Comparison of ENCODE assay signal across 8 cellular contexts in the genomic region with DNA sequence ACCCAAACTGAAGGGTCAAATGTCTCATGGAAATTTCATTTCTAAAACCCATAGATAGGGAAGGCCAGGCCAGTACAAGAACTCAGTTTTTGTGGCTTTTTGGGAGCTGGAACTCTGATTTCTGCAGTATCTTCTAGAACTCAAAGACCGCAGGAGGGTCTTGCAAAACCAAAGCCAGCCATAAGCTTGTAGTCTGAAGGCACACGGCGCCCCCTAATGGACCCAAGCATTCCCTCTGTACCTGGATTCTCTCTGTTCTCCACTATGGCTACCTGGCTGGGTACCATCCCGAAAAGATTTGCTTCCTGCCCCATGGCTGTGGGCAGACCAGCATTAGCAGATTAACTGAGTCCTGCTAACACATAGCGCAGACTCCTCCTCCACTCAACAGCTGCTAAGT.
DNase-seq lines count a peak whose midpoint lies in the region; ATAC-seq and TF ChIP-seq lines count a peak whose summit lies in the region.

No MANE protein-coding gene starts in this region.

- POLR2A ChIA-PET in RWPE1 (lab: Yijun Ruan, JAX; ENCODE audit: low non-redundant PET) = no interaction called here

- 44 to 57% methylated on average over 5 of the region's 5 CpGs for WGBS in heart right ventricle, 2 donors

- no peak overlapping the region for H3K4me3 ChIP-seq in heart right ventricle
- H3K4me3 ChIP-seq in effector memory CD4-positive, alpha-beta T cell (ENCODE audit: insufficient read depth, low read depth, low read length, poor library complexity, severe bottlenecking) = no peak overlapping the region

- peaks cover 7% of the 10 kb centered on the region for H3K9me3 Mint-ChIP-seq in type B pancreatic cell
- H3K9me3 Mint-ChIP-seq in stimulated activated effector memory CD8-positive, alpha-beta T cell treated with anti-CD3 and anti-CD28 coated beads, Interleukin-12 subunit alpha, Interleukin-12 subunit beta, amount 100 ng/mL, for 72 hours = no peaks in the 10 kb centered on the region

- no peak overlapping the region for H3K4me3 Mint-ChIP-seq in type B pancreatic cell
- no peak overlapping the region for H3K4me3 Mint-ChIP-seq in stimulated activated effector memory CD8-positive, alpha-beta T cell treated with anti-CD3 and anti-CD28 coated beads, Interleukin-12 subunit alpha, Interleukin-12 subunit beta, amount 100 ng/mL, for 72 hours

- no peaks in the 10 kb centered on the region for H3K36me3 Mint-ChIP-seq in type B pancreatic cell
- no peaks in the 10 kb centered on the region for H3K36me3 Mint-ChIP-seq in stimulated activated effector memory CD8-positive, alpha-beta T cell treated with anti-CD3 and anti-CD28 coated beads, Interleukin-12 subunit alpha, Interleukin-12 subunit beta, amount 100 ng/mL, for 72 hours

- no peaks in the 10 kb centered on the region for H3K9me3 ChIP-seq in heart right ventricle
- H3K9me3 ChIP-seq in effector memory CD4-positive, alpha-beta T cell (ENCODE audit: control insufficient read depth, low read length) = no peaks in the 10 kb centered on the region

- H3K27ac Mint-ChIP-seq in type B pancreatic cell = no peak overlapping the region
- H3K27ac Mint-ChIP-seq in stimulated activated effector memory CD8-positive, alpha-beta T cell treated with anti-CD3 and anti-CD28 coated beads, Interleukin-12 subunit alpha, Interleukin-12 subunit beta, amount 100 ng/mL, for 72 hours = no peak overlapping the region

- intact Hi-C loops in heart right ventricle (cut with DNase I) = loop anchor here in 7 of 10 donors (10.0 kb wide), 7 partner anchors 111 to 1761 kb away; a partner anchor contains a TSS

- DNase-seq in COLO668 (lab: John Stamatoyannopoulos, UW; ENCODE audit: unreplicated experiment) = peak; percentile 73
- DNase-seq in HPDE6-E6E7 (ENCODE audit: extremely low spot score) = peak; percentile 27
- no peak for DNase-seq in RWPE1 (ENCODE audit: low spot score)
- DNase-seq in heart right ventricle = peak in 1 of 2 donors; percentile 20
- DNase-seq in type B pancreatic cell (ENCODE audit: extremely low spot score, unreplicated experiment) = no peak
- DNase-seq in stimulated activated effector memory CD8-positive, alpha-beta T cell treated with anti-CD3 and anti-CD28 coated beads, Interleukin-12 subunit alpha, Interleukin-12 subunit beta, amount 100 ng/mL, for 72 hours (ENCODE audit: low spot score in 2 of 2) = no peak
- no peak for DNase-seq in effector memory CD4-positive, alpha-beta T cell

- no peaks in the 10 kb centered on the region for H3K27me3 Mint-ChIP-seq in type B pancreatic cell

- H3K27ac ChIP-seq in RWPE1 (no peak overlapping the region), heart right ventricle (peak overlapping the region in 1 of 10 donors; percentile 41)
- H3K27ac ChIP-seq in effector memory CD4-positive, alpha-beta T cell (ENCODE audit: insufficient read depth, low read length, poor library complexity, severe bottlenecking) = no peak overlapping the region

- H3K27me3 ChIP-seq in heart right ventricle = peaks cover 0 to 15% (median 0%) of the 10 kb centered on the region in 7 donors
- H3K27me3 ChIP-seq in effector memory CD4-positive, alpha-beta T cell (replicated peaks; ENCODE audit: control insufficient read depth, insufficient read depth, low read length, poor library complexity, severe bottlenecking) = no peaks in the 10 kb centered on the region

- TF ChIP-seq CTCF in RWPE1 (conservative IDR thresholded peaks at IDR 0.05; ENCODE audit: low read depth) (peak; percentile 44), heart right ventricle (IDR thresholded peaks at IDR 0.05) (peak in 7 of 9 donors; percentile 17 to 56 (median 45)), type B pancreatic cell (conservative IDR thresholded peaks at IDR 0.05) (peak; percentile 74)

- ATAC-seq in heart right ventricle (peak in 3 of 8 donors; percentile 48 to 69 (median 65)), HG02981 (IDR thresholded peaks at IDR 0.05; ENCODE audit: unreplicated experiment) (no peak)
- no peak for ATAC-seq in stimulated activated effector memory CD8-positive, alpha-beta T cell treated with anti-CD3 and anti-CD28 coated beads, Interleukin-12 subunit alpha, Interleukin-12 subunit beta, amount 100 ng/mL, for 72 hours

- peaks cover 0 to 2% (median 0%) of the 10 kb centered on the region in 9 donors for H3K4me1 ChIP-seq in heart right ventricle
- H3K4me1 ChIP-seq in effector memory CD4-positive, alpha-beta T cell (ENCODE audit: control insufficient read depth, insufficient read depth, low read length, poor library complexity, severe bottlenecking) = no peaks in the 10 kb centered on the region

- peaks cover 34% of the 10 kb centered on the region for H3K4me1 Mint-ChIP-seq in type B pancreatic cell (ENCODE audit: unreplicated experiment)
- H3K4me1 Mint-ChIP-seq in stimulated activated effector memory CD8-positive, alpha-beta T cell treated with anti-CD3 and anti-CD28 coated beads, Interleukin-12 subunit alpha, Interleukin-12 subunit beta, amount 100 ng/mL, for 72 hours = no peaks in the 10 kb centered on the region

- CTCF ChIA-PET in RWPE1 (lab: Yijun Ruan, JAX) = interaction anchor here (0.6 to 0.7 kb wide), 2 partner anchors 244 to 644 kb away, joined by 3 to 4 read pairs; no protein-coding TSS in a partner anchor

- no peaks in the 10 kb centered on the region for H3K36me3 ChIP-seq in heart right ventricle
- no peaks in the 10 kb centered on the region for H3K36me3 ChIP-seq in effector memory CD4-positive, alpha-beta T cell (ENCODE audit: control insufficient read depth, insufficient read depth, low read length)

Comparison
In these comparisons a context has a peak if more than half of its experiments do, and no peak if none do; other contexts are left out.
1. DNase-seq: peak in COLO668 (single experiment) and HPDE6-E6E7 (single experiment); none in RWPE1 (single experiment), type B pancreatic cell (single experiment), stimulated activated effector memory CD8-positive, alpha-beta T cell treated with anti-CD3 and anti-CD28 coated beads, Interleukin-12 subunit alpha, Interleukin-12 subunit beta, amount 100 ng/mL, for 72 hours (0 of 2) and effector memory CD4-positive, alpha-beta T cell (0 of 3).
2. Peak in every context shown above with its lines, with median percentiles within 50 percentile points of each other: CTCF ChIP-seq.